ENCODE assay signal across 18 cellular contexts in genomic region chr20:52749020-52749419, GRCh38.
"Had no signal": no experiment of that assay in that cellular context is flagged by ENCODE, and none has a peak within 500 bp of the region (broad histone marks: within the 10 kb centered on the region; RNA-seq: fewer than 3 reads in every experiment).

No MANE protein-coding gene starts in this region.

- DNase-seq: activated CD4-positive, alpha-beta T cell treated with anti-CD3 and anti-CD28 coated beads, Interleukin-2, amount 50 U/mL, for 1 hour; activated CD8-positive, alpha-beta memory T cell treated with anti-CD3 and anti-CD28 coated beads for 24 hours; activated gamma-delta T cell treated with Interleukin-2 at 50 U/mL for 16 hours; brain microvascular endothelial cell; cerebellar nuclear complex; effector CD8-positive, alpha-beta T cell; islet precursor cell; mesendoderm; natural killer cell; posterior cingulate gyrus; retina; stimulated activated naive CD8-positive, alpha-beta T cell treated with anti-CD3 and anti-CD28 coated beads, Interleukin-15, amount 100 ng/mL, for 72 hours; T-cell; T-helper 9 cell had no signal

- H3K9me3 ChIP-seq: gastrocnemius medialis had no signal

- H3K4me1 ChIP-seq: gastrocnemius medialis had no signal

- H3K4me3 ChIP-seq: gastrocnemius medialis, skin epidermis had no signal

- ATAC-seq: activated CD4-positive, CD25-positive, alpha-beta regulatory T cell treated with anti-CD3 and anti-CD28 coated beads, Interleukin-2, amount 50 U/mL, for 24 hours; left lobe of liver; natural killer cell; stimulated activated naive CD8-positive, alpha-beta T cell treated with anti-CD3 and anti-CD28 coated beads, Interleukin-15, amount 100 ng/mL, for 72 hours; T-cell had no signal

- H3K36me3 ChIP-seq: brain microvascular endothelial cell, gastrocnemius medialis had no signal

- H3K27ac ChIP-seq: brain microvascular endothelial cell had no signal

- H3K27me3 ChIP-seq: brain microvascular endothelial cell, gastrocnemius medialis had no signal
